Comparison of ENCODE assay signal across 1 cellular context in the genomic region with DNA sequence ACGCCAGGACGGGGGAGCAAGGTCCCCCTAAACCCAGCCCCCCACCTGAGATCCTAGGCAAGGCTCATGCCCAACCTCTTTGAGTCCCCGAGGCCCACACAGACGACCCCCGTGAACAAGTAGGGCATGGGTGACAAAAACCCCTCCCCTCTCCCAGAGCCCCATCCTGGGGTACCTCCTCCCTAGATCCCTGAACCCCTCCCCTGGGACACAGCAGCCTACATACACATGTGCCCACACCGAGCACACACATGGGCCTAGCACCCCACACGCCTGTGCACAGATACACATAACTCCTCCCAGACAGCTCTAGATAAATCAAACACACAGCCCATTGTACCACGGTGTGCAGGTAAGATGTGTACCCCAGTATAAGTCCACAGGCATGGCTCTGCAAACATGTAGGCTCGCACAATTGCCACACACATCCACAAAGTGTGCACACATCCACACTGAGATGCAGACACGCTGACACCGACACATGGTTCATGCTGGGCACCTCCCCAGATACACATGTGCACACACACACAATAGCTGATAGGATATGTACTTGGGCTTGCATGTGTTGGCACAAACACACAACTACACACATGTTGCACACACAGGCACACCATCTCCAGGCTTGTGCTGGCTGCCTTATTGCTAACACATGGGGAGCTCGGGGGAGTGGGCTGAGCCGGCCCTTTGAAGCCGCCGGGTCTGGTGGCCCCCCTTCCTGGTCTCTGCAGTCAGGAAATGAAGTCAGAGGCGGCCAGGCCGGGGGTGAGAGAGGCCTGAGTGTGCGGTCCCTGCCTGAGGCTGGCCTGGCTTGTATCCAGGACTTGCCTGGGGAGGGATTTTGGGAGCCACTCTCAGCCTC.
TF ChIP-seq lines count a peak whose summit lies in the region.

No MANE protein-coding gene starts in this region.

TF ChIP-seq in HepG2, 621 proteins besides CTCF, POLR2A, EP300 and RAD21 (continued from another document and continues in another):
- TF ChIP-seq HNF4A (CRISPR knock-in tag; IDR thresholded peaks at IDR 0.05) (no peak), SAP130 (CRISPR knock-in tag; IDR thresholded peaks at IDR 0.05; ENCODE audit: low read depth) (peak; percentile 80), ZKSCAN8 (CRISPR knock-in tag; IDR thresholded peaks at IDR 0.05; ENCODE audit: borderline replicate concordance) (no peak), MAZ (IDR thresholded peaks at IDR 0.05; ENCODE audit: borderline replicate concordance, low read depth, low read length) (no peak), MAZ (CRISPR knock-in tag; IDR thresholded peaks at IDR 0.05; ENCODE audit: low read depth) (no peak), HNF4G (IDR thresholded peaks at IDR 0.05; ENCODE audit: borderline replicate concordance, low read depth, low read length) (no peak), HNF4G (CRISPR knock-in tag; IDR thresholded peaks at IDR 0.05; ENCODE audit: borderline replicate concordance, low read depth) (no peak; the same call in 1 of the 2 replicates), ZNF878 (CRISPR knock-in tag; IDR thresholded peaks at IDR 0.05) (no peak), RFXAP (CRISPR knock-in tag; IDR thresholded peaks at IDR 0.05; ENCODE audit: borderline replicate concordance) (no peak), ZNF792 (CRISPR knock-in tag; IDR thresholded peaks at IDR 0.05) (no peak), ZNF260 (CRISPR knock-in tag; IDR thresholded peaks at IDR 0.05; ENCODE audit: borderline replicate concordance, low read depth) (no peak), SP140L (CRISPR knock-in tag; IDR thresholded peaks at IDR 0.05; ENCODE audit: borderline replicate concordance) (no peak), NFE2L1 (CRISPR knock-in tag; IDR thresholded peaks at IDR 0.05; ENCODE audit: borderline replicate concordance) (0 out of 2 replicates have a peak, but pooled peaks have one; percentile 29), SMAD1 (CRISPR knock-in tag; IDR thresholded peaks at IDR 0.05; ENCODE audit: borderline replicate concordance, low read depth) (0 out of 2 replicates have a peak, but pooled peaks have one; percentile 79), ZNF577 (CRISPR knock-in tag; IDR thresholded peaks at IDR 0.05; ENCODE audit: borderline replicate concordance, low read depth) (no peak), ZNF430 (CRISPR knock-in tag; IDR thresholded peaks at IDR 0.05) (no peak), ZNF124 (CRISPR knock-in tag; IDR thresholded peaks at IDR 0.05) (no peak), NCOR1 (IDR thresholded peaks at IDR 0.05; ENCODE audit: borderline replicate concordance, low read length) (no peak), ZNF225 (CRISPR knock-in tag; IDR thresholded peaks at IDR 0.05) (peak; percentile 70; the same call in 1 of the 2 replicates)
- TF ChIP-seq, protein P1, sequence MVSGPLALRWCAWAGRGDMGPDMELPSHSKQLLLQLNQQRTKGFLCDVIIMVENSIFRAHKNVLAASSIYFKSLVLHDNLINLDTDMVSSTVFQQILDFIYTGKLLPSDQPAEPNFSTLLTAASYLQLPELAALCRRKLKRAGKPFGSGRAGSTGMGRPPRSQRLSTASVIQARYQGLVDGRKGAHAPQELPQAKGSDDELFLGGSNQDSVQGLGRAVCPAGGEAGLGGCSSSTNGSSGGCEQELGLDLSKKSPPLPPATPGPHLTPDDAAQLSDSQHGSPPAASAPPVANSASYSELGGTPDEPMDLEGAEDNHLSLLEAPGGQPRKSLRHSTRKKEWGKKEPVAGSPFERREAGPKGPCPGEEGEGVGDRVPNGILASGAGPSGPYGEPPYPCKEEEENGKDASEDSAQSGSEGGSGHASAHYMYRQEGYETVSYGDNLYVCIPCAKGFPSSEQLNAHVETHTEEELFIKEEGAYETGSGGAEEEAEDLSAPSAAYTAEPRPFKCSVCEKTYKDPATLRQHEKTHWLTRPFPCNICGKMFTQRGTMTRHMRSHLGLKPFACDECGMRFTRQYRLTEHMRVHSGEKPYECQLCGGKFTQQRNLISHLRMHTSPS (CRISPR knock-in tag; IDR thresholded peaks at IDR 0.05; ENCODE audit: low read depth) = no peak
- TF ChIP-seq, protein P2, sequence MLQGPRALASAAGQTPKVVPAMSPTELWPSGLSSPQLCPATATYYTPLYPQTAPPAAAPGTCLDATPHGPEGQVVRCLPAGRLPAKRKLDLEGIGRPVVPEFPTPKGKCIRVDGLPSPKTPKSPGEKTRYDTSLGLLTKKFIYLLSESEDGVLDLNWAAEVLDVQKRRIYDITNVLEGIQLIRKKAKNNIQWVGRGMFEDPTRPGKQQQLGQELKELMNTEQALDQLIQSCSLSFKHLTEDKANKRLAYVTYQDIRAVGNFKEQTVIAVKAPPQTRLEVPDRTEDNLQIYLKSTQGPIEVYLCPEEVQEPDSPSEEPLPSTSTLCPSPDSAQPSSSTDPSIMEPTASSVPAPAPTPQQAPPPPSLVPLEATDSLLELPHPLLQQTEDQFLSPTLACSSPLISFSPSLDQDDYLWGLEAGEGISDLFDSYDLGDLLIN (CRISPR knock-in tag; IDR thresholded peaks at IDR 0.05; ENCODE audit: borderline replicate concordance) = no peak
- TF ChIP-seq, protein P3, sequence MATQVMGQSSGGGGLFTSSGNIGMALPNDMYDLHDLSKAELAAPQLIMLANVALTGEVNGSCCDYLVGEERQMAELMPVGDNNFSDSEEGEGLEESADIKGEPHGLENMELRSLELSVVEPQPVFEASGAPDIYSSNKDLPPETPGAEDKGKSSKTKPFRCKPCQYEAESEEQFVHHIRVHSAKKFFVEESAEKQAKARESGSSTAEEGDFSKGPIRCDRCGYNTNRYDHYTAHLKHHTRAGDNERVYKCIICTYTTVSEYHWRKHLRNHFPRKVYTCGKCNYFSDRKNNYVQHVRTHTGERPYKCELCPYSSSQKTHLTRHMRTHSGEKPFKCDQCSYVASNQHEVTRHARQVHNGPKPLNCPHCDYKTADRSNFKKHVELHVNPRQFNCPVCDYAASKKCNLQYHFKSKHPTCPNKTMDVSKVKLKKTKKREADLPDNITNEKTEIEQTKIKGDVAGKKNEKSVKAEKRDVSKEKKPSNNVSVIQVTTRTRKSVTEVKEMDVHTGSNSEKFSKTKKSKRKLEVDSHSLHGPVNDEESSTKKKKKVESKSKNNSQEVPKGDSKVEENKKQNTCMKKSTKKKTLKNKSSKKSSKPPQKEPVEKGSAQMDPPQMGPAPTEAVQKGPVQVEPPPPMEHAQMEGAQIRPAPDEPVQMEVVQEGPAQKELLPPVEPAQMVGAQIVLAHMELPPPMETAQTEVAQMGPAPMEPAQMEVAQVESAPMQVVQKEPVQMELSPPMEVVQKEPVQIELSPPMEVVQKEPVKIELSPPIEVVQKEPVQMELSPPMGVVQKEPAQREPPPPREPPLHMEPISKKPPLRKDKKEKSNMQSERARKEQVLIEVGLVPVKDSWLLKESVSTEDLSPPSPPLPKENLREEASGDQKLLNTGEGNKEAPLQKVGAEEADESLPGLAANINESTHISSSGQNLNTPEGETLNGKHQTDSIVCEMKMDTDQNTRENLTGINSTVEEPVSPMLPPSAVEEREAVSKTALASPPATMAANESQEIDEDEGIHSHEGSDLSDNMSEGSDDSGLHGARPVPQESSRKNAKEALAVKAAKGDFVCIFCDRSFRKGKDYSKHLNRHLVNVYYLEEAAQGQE (IDR thresholded peaks at IDR 0.05; ENCODE audit: borderline replicate concordance in 1 of 2, low read depth in 1 of 2, low read length in 2 of 2) = no peak
- TF ChIP-seq, protein P4, sequence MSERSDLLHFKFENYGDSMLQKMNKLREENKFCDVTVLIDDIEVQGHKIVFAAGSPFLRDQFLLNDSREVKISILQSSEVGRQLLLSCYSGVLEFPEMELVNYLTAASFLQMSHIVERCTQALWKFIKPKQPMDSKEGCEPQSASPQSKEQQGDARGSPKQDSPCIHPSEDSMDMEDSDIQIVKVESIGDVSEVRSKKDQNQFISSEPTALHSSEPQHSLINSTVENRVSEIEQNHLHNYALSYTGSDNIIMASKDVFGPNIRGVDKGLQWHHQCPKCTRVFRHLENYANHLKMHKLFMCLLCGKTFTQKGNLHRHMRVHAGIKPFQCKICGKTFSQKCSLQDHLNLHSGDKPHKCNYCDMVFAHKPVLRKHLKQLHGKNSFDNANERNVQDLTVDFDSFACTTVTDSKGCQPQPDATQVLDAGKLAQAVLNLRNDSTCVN (CRISPR knock-in tag; IDR thresholded peaks at IDR 0.05; ENCODE audit: borderline replicate concordance) = no peak; the same call in 1 of the 2 replicates
- TF ChIP-seq, protein P5, sequence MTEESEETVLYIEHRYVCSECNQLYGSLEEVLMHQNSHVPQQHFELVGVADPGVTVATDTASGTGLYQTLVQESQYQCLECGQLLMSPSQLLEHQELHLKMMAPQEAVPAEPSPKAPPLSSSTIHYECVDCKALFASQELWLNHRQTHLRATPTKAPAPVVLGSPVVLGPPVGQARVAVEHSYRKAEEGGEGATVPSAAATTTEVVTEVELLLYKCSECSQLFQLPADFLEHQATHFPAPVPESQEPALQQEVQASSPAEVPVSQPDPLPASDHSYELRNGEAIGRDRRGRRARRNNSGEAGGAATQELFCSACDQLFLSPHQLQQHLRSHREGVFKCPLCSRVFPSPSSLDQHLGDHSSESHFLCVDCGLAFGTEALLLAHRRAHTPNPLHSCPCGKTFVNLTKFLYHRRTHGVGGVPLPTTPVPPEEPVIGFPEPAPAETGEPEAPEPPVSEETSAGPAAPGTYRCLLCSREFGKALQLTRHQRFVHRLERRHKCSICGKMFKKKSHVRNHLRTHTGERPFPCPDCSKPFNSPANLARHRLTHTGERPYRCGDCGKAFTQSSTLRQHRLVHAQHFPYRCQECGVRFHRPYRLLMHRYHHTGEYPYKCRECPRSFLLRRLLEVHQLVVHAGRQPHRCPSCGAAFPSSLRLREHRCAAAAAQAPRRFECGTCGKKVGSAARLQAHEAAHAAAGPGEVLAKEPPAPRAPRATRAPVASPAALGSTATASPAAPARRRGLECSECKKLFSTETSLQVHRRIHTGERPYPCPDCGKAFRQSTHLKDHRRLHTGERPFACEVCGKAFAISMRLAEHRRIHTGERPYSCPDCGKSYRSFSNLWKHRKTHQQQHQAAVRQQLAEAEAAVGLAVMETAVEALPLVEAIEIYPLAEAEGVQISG (CRISPR knock-in tag; IDR thresholded peaks at IDR 0.05) = no peak
- TF ChIP-seq, protein P6, sequence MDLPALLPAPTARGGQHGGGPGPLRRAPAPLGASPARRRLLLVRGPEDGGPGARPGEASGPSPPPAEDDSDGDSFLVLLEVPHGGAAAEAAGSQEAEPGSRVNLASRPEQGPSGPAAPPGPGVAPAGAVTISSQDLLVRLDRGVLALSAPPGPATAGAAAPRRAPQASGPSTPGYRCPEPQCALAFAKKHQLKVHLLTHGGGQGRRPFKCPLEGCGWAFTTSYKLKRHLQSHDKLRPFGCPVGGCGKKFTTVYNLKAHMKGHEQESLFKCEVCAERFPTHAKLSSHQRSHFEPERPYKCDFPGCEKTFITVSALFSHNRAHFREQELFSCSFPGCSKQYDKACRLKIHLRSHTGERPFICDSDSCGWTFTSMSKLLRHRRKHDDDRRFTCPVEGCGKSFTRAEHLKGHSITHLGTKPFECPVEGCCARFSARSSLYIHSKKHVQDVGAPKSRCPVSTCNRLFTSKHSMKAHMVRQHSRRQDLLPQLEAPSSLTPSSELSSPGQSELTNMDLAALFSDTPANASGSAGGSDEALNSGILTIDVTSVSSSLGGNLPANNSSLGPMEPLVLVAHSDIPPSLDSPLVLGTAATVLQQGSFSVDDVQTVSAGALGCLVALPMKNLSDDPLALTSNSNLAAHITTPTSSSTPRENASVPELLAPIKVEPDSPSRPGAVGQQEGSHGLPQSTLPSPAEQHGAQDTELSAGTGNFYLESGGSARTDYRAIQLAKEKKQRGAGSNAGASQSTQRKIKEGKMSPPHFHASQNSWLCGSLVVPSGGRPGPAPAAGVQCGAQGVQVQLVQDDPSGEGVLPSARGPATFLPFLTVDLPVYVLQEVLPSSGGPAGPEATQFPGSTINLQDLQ (CRISPR knock-in tag; IDR thresholded peaks at IDR 0.05) = no peak
- TF ChIP-seq, protein P7, sequence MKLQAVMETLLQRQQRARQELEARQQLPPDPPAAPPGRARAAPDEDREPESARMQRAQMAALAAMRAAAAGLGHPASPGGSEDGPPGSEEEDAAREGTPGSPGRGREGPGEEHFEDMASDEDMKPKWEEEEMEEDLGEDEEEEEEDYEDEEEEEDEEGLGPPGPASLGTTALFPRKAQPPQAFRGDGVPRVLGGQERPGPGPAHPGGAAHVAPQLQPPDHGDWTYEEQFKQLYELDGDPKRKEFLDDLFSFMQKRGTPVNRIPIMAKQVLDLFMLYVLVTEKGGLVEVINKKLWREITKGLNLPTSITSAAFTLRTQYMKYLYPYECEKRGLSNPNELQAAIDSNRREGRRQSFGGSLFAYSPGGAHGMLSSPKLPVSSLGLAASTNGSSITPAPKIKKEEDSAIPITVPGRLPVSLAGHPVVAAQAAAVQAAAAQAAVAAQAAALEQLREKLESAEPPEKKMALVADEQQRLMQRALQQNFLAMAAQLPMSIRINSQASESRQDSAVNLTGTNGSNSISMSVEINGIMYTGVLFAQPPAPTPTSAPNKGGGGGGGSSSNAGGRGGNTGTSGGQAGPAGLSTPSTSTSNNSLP (IDR thresholded peaks at IDR 0.05; ENCODE audit: low read depth, low read length) = no peak
- TF ChIP-seq, protein P8, sequence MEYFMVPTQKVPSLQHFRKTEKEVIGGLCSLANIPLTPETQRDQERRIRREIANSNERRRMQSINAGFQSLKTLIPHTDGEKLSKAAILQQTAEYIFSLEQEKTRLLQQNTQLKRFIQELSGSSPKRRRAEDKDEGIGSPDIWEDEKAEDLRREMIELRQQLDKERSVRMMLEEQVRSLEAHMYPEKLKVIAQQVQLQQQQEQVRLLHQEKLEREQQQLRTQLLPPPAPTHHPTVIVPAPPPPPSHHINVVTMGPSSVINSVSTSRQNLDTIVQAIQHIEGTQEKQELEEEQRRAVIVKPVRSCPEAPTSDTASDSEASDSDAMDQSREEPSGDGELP (IDR thresholded peaks at IDR 0.05; ENCODE audit: borderline replicate concordance, low read depth) = peak; percentile 11; the same call in 1 of the 2 replicates
- TF ChIP-seq, protein P9, sequence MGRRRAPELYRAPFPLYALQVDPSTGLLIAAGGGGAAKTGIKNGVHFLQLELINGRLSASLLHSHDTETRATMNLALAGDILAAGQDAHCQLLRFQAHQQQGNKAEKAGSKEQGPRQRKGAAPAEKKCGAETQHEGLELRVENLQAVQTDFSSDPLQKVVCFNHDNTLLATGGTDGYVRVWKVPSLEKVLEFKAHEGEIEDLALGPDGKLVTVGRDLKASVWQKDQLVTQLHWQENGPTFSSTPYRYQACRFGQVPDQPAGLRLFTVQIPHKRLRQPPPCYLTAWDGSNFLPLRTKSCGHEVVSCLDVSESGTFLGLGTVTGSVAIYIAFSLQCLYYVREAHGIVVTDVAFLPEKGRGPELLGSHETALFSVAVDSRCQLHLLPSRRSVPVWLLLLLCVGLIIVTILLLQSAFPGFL (CRISPR knock-in tag; IDR thresholded peaks at IDR 0.05) = no peak
- TF ChIP-seq, protein P10, sequence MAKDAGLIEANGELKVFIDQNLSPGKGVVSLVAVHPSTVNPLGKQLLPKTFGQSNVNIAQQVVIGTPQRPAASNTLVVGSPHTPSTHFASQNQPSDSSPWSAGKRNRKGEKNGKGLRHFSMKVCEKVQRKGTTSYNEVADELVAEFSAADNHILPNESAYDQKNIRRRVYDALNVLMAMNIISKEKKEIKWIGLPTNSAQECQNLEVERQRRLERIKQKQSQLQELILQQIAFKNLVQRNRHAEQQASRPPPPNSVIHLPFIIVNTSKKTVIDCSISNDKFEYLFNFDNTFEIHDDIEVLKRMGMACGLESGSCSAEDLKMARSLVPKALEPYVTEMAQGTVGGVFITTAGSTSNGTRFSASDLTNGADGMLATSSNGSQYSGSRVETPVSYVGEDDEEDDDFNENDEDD (CRISPR knock-in tag; IDR thresholded peaks at IDR 0.05; ENCODE audit: borderline replicate concordance) = no peak
